Comparison of ENCODE assay signal across 9 cellular contexts in the genomic region with DNA sequence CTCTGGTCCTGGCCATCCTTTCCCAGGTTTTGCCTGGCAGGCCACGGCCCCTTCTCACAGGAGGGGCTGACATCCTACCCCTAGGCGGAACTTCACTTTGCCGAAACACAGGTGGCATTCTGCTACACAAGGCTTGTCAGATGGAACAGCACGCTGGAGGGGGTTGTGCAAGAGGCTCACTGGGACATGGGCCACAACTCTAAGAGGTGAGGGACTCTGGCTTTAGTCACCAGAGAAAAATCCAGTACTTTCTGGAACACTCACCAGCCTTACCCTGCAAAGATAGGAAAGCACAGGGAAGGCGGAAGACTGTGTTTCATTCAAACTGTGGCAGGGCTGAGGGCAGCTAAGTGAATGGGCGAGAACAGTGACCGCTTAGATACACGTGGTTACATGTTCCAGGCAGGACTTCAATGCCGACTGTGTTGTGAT. TPM values are rescaled to one million over a fixed set of nuclear protein-coding genes. Genes with fewer than 3 reads are reported as not detected.
DNase-seq lines count a peak whose midpoint lies in the region; ATAC-seq and TF ChIP-seq lines count a peak whose summit lies in the region.
"Had no signal": no experiment of that assay in that cellular context is flagged by ENCODE, and none has a peak within 500 bp of the region (broad histone marks: within the 10 kb centered on the region; RNA-seq: fewer than 3 reads in every experiment).

No MANE protein-coding gene starts in this region.

- H3F3A ChIP-seq in neural progenitor cell (ENCODE audit: low read depth) = peaks cover 7% of the 10 kb centered on the region

- H3K27ac ChIP-seq in AG04450 (ENCODE audit: low read depth, low read length) (peak overlapping the region; percentile 39), SJSA1 (peak overlapping the region; percentile 93), neural progenitor cell (no peak overlapping the region)
- no peak overlapping the region for H3K27ac ChIP-seq in CD4-positive, alpha-beta memory T cell (ENCODE audit: low read depth, low read length)

- peaks cover 41% of the 10 kb centered on the region for H3K4me1 Mint-ChIP-seq in neural progenitor cell
- peaks cover 7 to 16% (median 12%) of the 10 kb centered on the region in 4 donors for H3K4me1 Mint-ChIP-seq in CD4-positive, alpha-beta memory T cell

- ATAC-seq in HG03196 (IDR thresholded peaks at IDR 0.05; ENCODE audit: unreplicated experiment) = no peak

- H2AFZ ChIP-seq in neural progenitor cell (replicated peaks) = no peak overlapping the region

- intact Hi-C loops in CD4-positive, alpha-beta memory T cell (cut with micrococcal nuclease) = no loop called here

- H3K27me3 ChIP-seq in AG04450 (ENCODE audit: control insufficient read depth, insufficient read depth, low read length) (no peaks in the 10 kb centered on the region), SJSA1 (replicated peaks) (no peaks in the 10 kb centered on the region), neural progenitor cell (no peaks in the 10 kb centered on the region)
- no peaks in the 10 kb centered on the region for H3K27me3 ChIP-seq in CD4-positive, alpha-beta memory T cell (ENCODE audit: insufficient read depth, low read length)

- POLR2A ChIA-PET in AG04450 (lab: Yijun Ruan, JAX) = no interaction called here
- POLR2A ChIA-PET in CD4-positive, alpha-beta memory T cell (lab: Charles Lee; ENCODE audit: partially characterized antibody) = no interaction called here

- no peak for DNase-seq in AG04450 (ENCODE audit: low read depth, low spot score)
- DNase-seq in SJSA1 (ENCODE audit: low read depth in 1 of 2, low spot score in 2 of 2) = no peak
- DNase-seq in fibroblast of mammary gland (ENCODE audit: low read depth) = peak; percentile 91
- no peak for DNase-seq in neural progenitor cell (ENCODE audit: low spot score)
- no peak for DNase-seq in SKM-1 treated with dmso at 0.1 percent for 144 hours (lab: John Stamatoyannopoulos, UW; ENCODE audit: unreplicated experiment)
- DNase-seq in CD4-positive, alpha-beta memory T cell = no peak
- no peak for DNase-seq in NCI-H82 treated with DMSO at 0.1 percent for 48 hours (lab: John Stamatoyannopoulos, UW; ENCODE audit: unreplicated experiment)
- DNase-seq: AML-193 had no signal

- H4K20me1 ChIP-seq in neural progenitor cell (ENCODE audit: low read depth) = peaks cover 83% of the 10 kb centered on the region

- H3K9me3 ChIP-seq in AG04450 (ENCODE audit: control insufficient read depth, insufficient read depth, low read length) = no peaks in the 10 kb centered on the region
- H3K9me3 ChIP-seq in SJSA1 (replicated peaks) = no peaks in the 10 kb centered on the region
- no peaks in the 10 kb centered on the region for H3K9me3 ChIP-seq in neural progenitor cell (ENCODE audit: low read depth)
- H3K9me3 ChIP-seq in CD4-positive, alpha-beta memory T cell (ENCODE audit: control insufficient read depth in 1 of 2, low read length in 2 of 2) = no peaks in the 10 kb centered on the region

- no peak overlapping the region for H3K4me3 ChIP-seq in AG04450 (ENCODE audit: low read depth, low read length)
- no peak overlapping the region for H3K4me3 ChIP-seq in SJSA1
- H3K4me3 ChIP-seq in fibroblast of mammary gland (ENCODE audit: control insufficient read depth, low read depth, low read length) = no peak overlapping the region
- no peak overlapping the region for H3K4me3 ChIP-seq in neural progenitor cell
- H3K4me3 ChIP-seq in CD4-positive, alpha-beta memory T cell (ENCODE audit: low read length in 2 of 2) = no peak overlapping the region

- peaks cover 6% of the 10 kb centered on the region for H3K36me3 Mint-ChIP-seq in neural progenitor cell
- H3K36me3 Mint-ChIP-seq in CD4-positive, alpha-beta memory T cell = no peaks in the 10 kb centered on the region

- no peaks in the 10 kb centered on the region for H3K9me3 Mint-ChIP-seq in neural progenitor cell
- H3K9me3 Mint-ChIP-seq in CD4-positive, alpha-beta memory T cell = no peaks in the 10 kb centered on the region

- no peak overlapping the region for H3K9ac ChIP-seq in neural progenitor cell

- H3K4me1 ChIP-seq in SJSA1 (replicated peaks) (peaks cover 79% of the 10 kb centered on the region), neural progenitor cell (peaks cover 6% of the 10 kb centered on the region)
- peaks cover 10% of the 10 kb centered on the region for H3K4me1 ChIP-seq in CD4-positive, alpha-beta memory T cell (ENCODE audit: insufficient read depth, low read length)

- H3K4me2 ChIP-seq in neural progenitor cell = no peak overlapping the region

- TF ChIP-seq CTCF in AG04450 (IDR thresholded peaks at IDR 0.05; ENCODE audit: low read depth, low read length) = no peak
- no peak for TF ChIP-seq CTCF in fibroblast of mammary gland (conservative IDR thresholded peaks at IDR 0.05; ENCODE audit: control insufficient read depth, insufficient read depth, low read depth, low read length)
- no peak for TF ChIP-seq CTCF in neural progenitor cell (IDR thresholded peaks at IDR 0.05)

- no peak overlapping the region for H3K4me3 Mint-ChIP-seq in neural progenitor cell
- no peak overlapping the region for H3K4me3 Mint-ChIP-seq in CD4-positive, alpha-beta memory T cell

- CTCF ChIA-PET in AG04450 (lab: Charles Lee) = no interaction called here
- CTCF ChIA-PET in CD4-positive, alpha-beta memory T cell (lab: Charles Lee; ENCODE audit: partially characterized antibody) = interaction anchor here (0.6 kb wide), 1 partner anchor 48 kb away, joined by 5 read pairs; no protein-coding TSS in a partner anchor

- H3K27me3 Mint-ChIP-seq in neural progenitor cell (ENCODE audit: insufficient read depth, low read depth) = peaks cover 6% of the 10 kb centered on the region
- peaks cover 0 to 1% of the 10 kb centered on the region in 2 donors for H3K27me3 Mint-ChIP-seq in CD4-positive, alpha-beta memory T cell

- H3K27ac Mint-ChIP-seq in neural progenitor cell = peak overlapping the region; percentile 66
- no peak overlapping the region for H3K27ac Mint-ChIP-seq in CD4-positive, alpha-beta memory T cell

- H3K79me2 ChIP-seq in neural progenitor cell (ENCODE audit: low read depth) = peaks cover 52% of the 10 kb centered on the region

- H3K36me3 ChIP-seq in SJSA1 = peaks cover 50% of the 10 kb centered on the region
- no peaks in the 10 kb centered on the region for H3K36me3 ChIP-seq in neural progenitor cell
- H3K36me3 ChIP-seq in CD4-positive, alpha-beta memory T cell (ENCODE audit: insufficient read depth, low read length) = no peaks in the 10 kb centered on the region

RNA-seq across cellular contexts. Expression of a gene that starts 18.3 kb away (rescaled TPM):
- 21.9 and 23.1 TPM in 2 replicates for polyA plus RNA-seq in AG04450 (2011; rRNA removed)
- 28.2 and 36.2 TPM in 2 replicates for polyA minus RNA-seq in AG04450 (2011; rRNA and poly(A)+ RNA removed)
- 55.2 and 76.1 TPM in 2 replicates for total RNA-seq in SJSA1 (2014; rRNA removed; shearing (Covaris generic))
- 10.8 and 28.9 TPM in 2 replicates for total RNA-seq in neural progenitor cell (ENCODE audit: low replicate concordance)
- 1 to 10 TPM; 1.1 to 1.4 TPM for total RNA-seq in CD4-positive, alpha-beta memory T cell
- under 1 TPM; 0.37 to 0.92 TPM for polyA plus RNA-seq in CD4-positive, alpha-beta memory T cell

RNA-seq across cellular contexts. Expression of a gene that starts 31.8 kb away (rescaled TPM):
- polyA plus RNA-seq in AG04450 (2011; rRNA removed) = not detected in 2 replicates
- polyA minus RNA-seq in AG04450 (2011; rRNA and poly(A)+ RNA removed) = not detected in 2 replicates
- total RNA-seq in SJSA1 (2014; rRNA removed; shearing (Covaris generic)) = 0.21 TPM in 1 of 2 replicates, not detected in the other
- total RNA-seq in neural progenitor cell (ENCODE audit: low replicate concordance) = not detected in 2 replicates
- not detected for total RNA-seq in CD4-positive, alpha-beta memory T cell
- not detected for polyA plus RNA-seq in CD4-positive, alpha-beta memory T cell

Comparison
In these comparisons a context has a peak if more than half of its experiments do, and no peak if none do; other contexts are left out.
1. H3K27ac ChIP-seq: peak in AG04450 (single experiment) and SJSA1 (single experiment); none in neural progenitor cell (single experiment) and CD4-positive, alpha-beta memory T cell (single experiment).